ENCODE assay signal across 9 cellular contexts in genomic region chr11:96782632-96783031, GRCh38.
"Had no signal": no experiment of that assay in that cellular context is flagged by ENCODE, and none has a peak within 500 bp of the region (broad histone marks: within the 10 kb centered on the region; RNA-seq: fewer than 3 reads in every experiment).

No MANE protein-coding gene starts in this region.

- H2AFZ ChIP-seq: GM23248 had no signal

- H3K27ac Mint-ChIP-seq: IgD-negative memory B cell had no signal

- H3K4me1 Mint-ChIP-seq: IgD-negative memory B cell had no signal

- H3K27ac ChIP-seq: GM23248, HL-60, KMS-11 had no signal

- H3K9me3 Mint-ChIP-seq: IgD-negative memory B cell had no signal

- H3K9ac ChIP-seq: GM23248, KMS-11 had no signal

- H3K27me3 Mint-ChIP-seq: IgD-negative memory B cell had no signal

- H3K4me3 Mint-ChIP-seq: IgD-negative memory B cell had no signal

- ATAC-seq: HepG2 had no signal

- H3K4me3 ChIP-seq: GM23248 had no signal

- H3K4me2 ChIP-seq: KMS-11 had no signal

- H3K36me3 Mint-ChIP-seq: IgD-negative memory B cell had no signal

- DNase-seq: GM23248, GOT3, H7, HCEC 1CT, KBM-7 had no signal
